11 cellular contexts compared by ENCODE assay signal in the genomic region with DNA sequence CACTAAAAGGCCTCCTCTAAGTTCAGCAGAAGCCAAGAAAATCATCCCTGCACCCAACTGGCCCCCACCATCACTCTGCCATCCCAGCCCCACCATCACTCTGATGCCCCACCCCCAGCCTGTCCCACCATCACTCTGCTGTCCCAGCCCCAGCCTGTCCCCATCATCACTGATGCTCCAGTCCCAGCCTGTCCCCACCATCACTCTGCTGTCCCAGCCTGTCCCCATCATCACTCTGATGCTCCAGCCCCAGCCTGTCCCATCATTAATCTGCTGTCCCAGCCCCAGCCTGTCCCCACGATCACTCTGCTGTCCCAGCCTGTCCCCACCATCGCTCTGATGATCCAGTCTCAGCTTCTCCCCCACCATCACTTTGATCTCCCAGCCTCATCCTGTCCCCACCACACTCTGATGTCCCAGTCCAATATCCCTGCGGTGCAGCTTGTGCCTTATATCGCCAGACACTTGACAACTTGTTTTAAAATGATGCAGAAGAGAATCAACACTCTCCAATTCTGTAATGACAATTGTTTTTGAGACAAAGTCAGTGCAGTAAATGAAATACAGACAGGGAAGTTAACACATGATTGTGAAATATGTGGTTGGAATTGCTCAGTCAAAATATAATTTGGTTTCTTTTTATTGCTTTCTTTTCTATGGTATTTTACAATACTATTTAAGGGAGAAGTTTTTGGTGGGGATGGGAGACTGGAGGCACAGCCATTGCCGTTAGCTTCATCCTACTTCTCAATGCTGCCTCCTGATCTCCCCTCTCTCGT.
DNase-seq lines count a peak whose midpoint lies in the region; ATAC-seq lines count a peak whose summit lies in the region.
"Had no signal": no experiment of that assay in that cellular context is flagged by ENCODE, and none has a peak within 500 bp of the region (broad histone marks: within the 10 kb centered on the region; RNA-seq: fewer than 3 reads in every experiment).

No MANE protein-coding gene starts in this region.

- no peaks in the 10 kb centered on the region for H3K36me3 Mint-ChIP-seq in activated T-cell treated with anti-CD3 and anti-CD28 coated beads, Interleukin-2, amount 50 U/mL, for 4 hours (ENCODE audit: insufficient read depth)
- H3K36me3 Mint-ChIP-seq in stimulated activated memory B cell treated with anti-CD40 and anti-IgM and Interleukin-4, amounts not matched to agents 10 μg/mL and 1 μg/mL and 100 μg/mL, for 72 hours, result no peaks in the 10 kb centered on the region

- peak; percentile 18 to 26 for ATAC-seq in activated T-cell treated with anti-CD3 and anti-CD28 coated beads, Interleukin-2, amount 50 U/mL, for 4 hours
- no peak for ATAC-seq in stimulated activated memory B cell treated with anti-CD40 and anti-IgM and Interleukin-4, amounts not matched to agents 10 μg/mL and 1 μg/mL and 100 μg/mL, for 72 hours
- ATAC-seq in GM21528 (IDR thresholded peaks at IDR 0.05; ENCODE audit: low FRiP score, unreplicated experiment), result no peak
- ATAC-seq: gastroesophageal sphincter, left ventricle myocardium superior had no signal

- no peaks in the 10 kb centered on the region for H3K27me3 Mint-ChIP-seq in activated T-cell treated with anti-CD3 and anti-CD28 coated beads, Interleukin-2, amount 50 U/mL, for 4 hours (ENCODE audit: low read depth)
- peaks cover 7% of the 10 kb centered on the region for H3K27me3 Mint-ChIP-seq in stimulated activated memory B cell treated with anti-CD40 and anti-IgM and Interleukin-4, amounts not matched to agents 10 μg/mL and 1 μg/mL and 100 μg/mL, for 72 hours

- H3K9me3 Mint-ChIP-seq in activated T-cell treated with anti-CD3 and anti-CD28 coated beads, Interleukin-2, amount 50 U/mL, for 4 hours, result no peaks in the 10 kb centered on the region
- peaks cover 3% of the 10 kb centered on the region for H3K9me3 Mint-ChIP-seq in stimulated activated memory B cell treated with anti-CD40 and anti-IgM and Interleukin-4, amounts not matched to agents 10 μg/mL and 1 μg/mL and 100 μg/mL, for 72 hours

- DNase-seq in activated T-cell treated with anti-CD3 and anti-CD28 coated beads, Interleukin-2, amount 50 U/mL, for 4 hours, result no peak
- DNase-seq in activated T-cell treated with anti-CD3 and anti-CD28 coated beads, Interleukin-2, amount 50 U/mL, for 48 hours, result no peak
- DNase-seq in SIG-M5 (lab: John Stamatoyannopoulos, UW) (peak; percentile 49), fibroblast of gingiva (ENCODE audit: low read depth) (peak; percentile 45), glomerular visceral epithelial cell (ENCODE audit: extremely low spot score) (no peak), NCI-H2196 (lab: John Stamatoyannopoulos, UW; ENCODE audit: unreplicated experiment) (no peak)
- DNase-seq: central memory CD4-positive, alpha-beta T cell; left ventricle myocardium superior had no signal

- H3K4me1 Mint-ChIP-seq in activated T-cell treated with anti-CD3 and anti-CD28 coated beads, Interleukin-2, amount 50 U/mL, for 4 hours (ENCODE audit: low read depth), result peaks cover 52% of the 10 kb centered on the region
- peaks cover 55% of the 10 kb centered on the region for H3K4me1 Mint-ChIP-seq in stimulated activated memory B cell treated with anti-CD40 and anti-IgM and Interleukin-4, amounts not matched to agents 10 μg/mL and 1 μg/mL and 100 μg/mL, for 72 hours

- H3K27ac Mint-ChIP-seq in stimulated activated memory B cell treated with anti-CD40 and anti-IgM and Interleukin-4, amounts not matched to agents 10 μg/mL and 1 μg/mL and 100 μg/mL, for 72 hours, result peak overlapping the region; percentile 10

- H3K4me3 Mint-ChIP-seq in activated T-cell treated with anti-CD3 and anti-CD28 coated beads, Interleukin-2, amount 50 U/mL, for 4 hours, result no peak overlapping the region
- H3K4me3 Mint-ChIP-seq in stimulated activated memory B cell treated with anti-CD40 and anti-IgM and Interleukin-4, amounts not matched to agents 10 μg/mL and 1 μg/mL and 100 μg/mL, for 72 hours, result no peak overlapping the region

Comparison
In these comparisons a context has a peak if more than half of its experiments do, and no peak if none do; other contexts are left out.
1. ATAC-seq: peak in activated T-cell treated with anti-CD3 and anti-CD28 coated beads, Interleukin-2, amount 50 U/mL, for 4 hours (2 of 2); none in stimulated activated memory B cell treated with anti-CD40 and anti-IgM and Interleukin-4, amounts not matched to agents 10 μg/mL and 1 μg/mL and 100 μg/mL, for 72 hours (single experiment) and GM21528 (single experiment).
2. DNase-seq: peak in SIG-M5 (single experiment) and fibroblast of gingiva (single experiment); none in activated T-cell treated with anti-CD3 and anti-CD28 coated beads, Interleukin-2, amount 50 U/mL, for 4 hours (single experiment), activated T-cell treated with anti-CD3 and anti-CD28 coated beads, Interleukin-2, amount 50 U/mL, for 48 hours (0 of 2), glomerular visceral epithelial cell (single experiment) and NCI-H2196 (single experiment).